ENCODE assay signal across 8 cellular contexts in the genomic region with DNA sequence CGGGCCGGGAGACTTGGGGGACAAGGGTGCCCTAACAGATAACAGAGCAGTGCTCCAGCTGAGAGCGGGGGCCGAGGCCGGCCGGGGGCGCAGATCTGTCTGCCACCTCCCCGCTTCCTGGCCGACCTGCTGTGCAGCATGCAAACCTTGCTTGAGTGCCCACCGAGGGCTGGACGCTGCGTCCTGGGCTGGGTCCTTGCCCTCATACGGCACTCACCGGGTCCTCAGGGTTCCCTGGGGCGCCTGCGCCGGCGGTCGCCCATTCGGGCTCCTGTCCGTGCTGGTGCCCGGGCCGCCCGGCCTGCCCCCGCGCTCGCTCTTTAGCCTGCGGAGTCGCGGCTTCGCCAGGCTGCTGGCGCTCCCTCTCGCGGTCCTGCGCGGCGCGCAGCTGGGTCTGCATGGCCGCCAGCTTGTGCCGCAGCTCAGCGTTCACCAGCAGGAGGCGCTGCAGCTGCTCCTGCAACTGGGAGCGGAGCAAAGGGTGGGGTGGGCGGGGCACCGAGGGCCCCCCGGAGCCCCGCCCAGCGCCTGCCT. TPM values are rescaled to one million over a fixed set of nuclear protein-coding genes. Genes with fewer than 3 reads are reported as not detected.
DNase-seq lines count a peak whose midpoint lies in the region; ATAC-seq and TF ChIP-seq lines count a peak whose summit lies in the region.

No MANE protein-coding gene starts in this region.

- ATAC-seq in GM19438 (IDR thresholded peaks at IDR 0.05; ENCODE audit: low read depth, unreplicated experiment) (peak; percentile 34), Panc1 (peak; percentile 78)
- ATAC-seq in stimulated activated naive CD8-positive, alpha-beta T cell treated with anti-CD3 and anti-CD28 coated beads, Interleukin-15, amount 100 ng/mL, for 72 hours, result peak; percentile 78

- no peaks in the 10 kb centered on the region for H3K27me3 Mint-ChIP-seq in activated T-helper 2 cell treated with anti-CD3 and anti-CD28 coated beads, Interferon-gamma antibody, Interleukin-2, Interleukin-4, amounts not matched to agents 10 μg/mL and 5 μg/mL and 100 μg/mL, durations not matched to agents 14 hours and 24 hours and 36 hours (ENCODE audit: low read depth)
- peaks cover 22% of the 10 kb centered on the region for H3K27me3 Mint-ChIP-seq in neural crest cell (ENCODE audit: low read depth)
- H3K27me3 Mint-ChIP-seq in stimulated activated naive CD8-positive, alpha-beta T cell treated with anti-CD3 and anti-CD28 coated beads, Interleukin-15, amount 100 ng/mL, for 72 hours, result no peaks in the 10 kb centered on the region

- peaks cover 39% of the 10 kb centered on the region for H3K36me3 Mint-ChIP-seq in activated T-helper 2 cell treated with anti-CD3 and anti-CD28 coated beads, Interferon-gamma antibody, Interleukin-2, Interleukin-4, amounts not matched to agents 10 μg/mL and 5 μg/mL and 100 μg/mL, durations not matched to agents 14 hours and 24 hours and 36 hours (ENCODE audit: low read depth)
- peaks cover 6% of the 10 kb centered on the region for H3K36me3 Mint-ChIP-seq in neural crest cell (ENCODE audit: low read depth)

- TF ChIP-seq CTCF in Panc1 (IDR thresholded peaks at IDR 0.05) (peak; percentile 97), fibroblast of the aortic adventitia (IDR thresholded peaks at IDR 0.05; ENCODE audit: insufficient read depth, low read length) (peak; percentile 89), neural crest cell (conservative IDR thresholded peaks at IDR 0.05) (peak; percentile 84)

- CTCF ChIA-PET in Panc1 (lab: Charles Lee), result interaction anchor here (0.5 to 1.3 kb wide), 5 partner anchors 10 to 77 kb away, joined by 4 to 9 read pairs (median 6); no protein-coding TSS in a partner anchor

- H3K4me1 ChIP-seq in Panc1 (ENCODE audit: control insufficient read depth, insufficient read depth, low read length), result peaks cover 28% of the 10 kb centered on the region

- H3K36me3 ChIP-seq in Panc1 (ENCODE audit: control insufficient read depth, insufficient read depth, low read length), result peaks cover 2% of the 10 kb centered on the region

- no TSS peak for BruUV-seq in Panc1 (replicated peaks; lab: Mats Ljungman, UMichigan)

- peak overlapping the region; percentile 63 for H3K4me3 Mint-ChIP-seq in activated T-helper 2 cell treated with anti-CD3 and anti-CD28 coated beads, Interferon-gamma antibody, Interleukin-2, Interleukin-4, amounts not matched to agents 10 μg/mL and 5 μg/mL and 100 μg/mL, durations not matched to agents 14 hours and 24 hours and 36 hours (ENCODE audit: low read depth)
- peak overlapping the region; percentile 56 for H3K4me3 Mint-ChIP-seq in neural crest cell
- H3K4me3 Mint-ChIP-seq in stimulated activated naive CD8-positive, alpha-beta T cell treated with anti-CD3 and anti-CD28 coated beads, Interleukin-15, amount 100 ng/mL, for 72 hours, result peak overlapping the region; percentile 69 to 89

- no peaks in the 10 kb centered on the region for H3K9me3 ChIP-seq in Panc1 (ENCODE audit: control insufficient read depth, insufficient read depth, low read depth, low read length)

- in situ Hi-C loops in Panc1 (cut with HindIII; ENCODE audit: low pct_unique_long_range_greater_than_20kb, low sequenced_read_pairs), result no loop called here

- H3K4me1 Mint-ChIP-seq in activated T-helper 2 cell treated with anti-CD3 and anti-CD28 coated beads, Interferon-gamma antibody, Interleukin-2, Interleukin-4, amounts not matched to agents 10 μg/mL and 5 μg/mL and 100 μg/mL, durations not matched to agents 14 hours and 24 hours and 36 hours (ENCODE audit: low read depth), result peaks cover 22% of the 10 kb centered on the region
- H3K4me1 Mint-ChIP-seq in neural crest cell, result peaks cover 27% of the 10 kb centered on the region
- H3K4me1 Mint-ChIP-seq in stimulated activated naive CD8-positive, alpha-beta T cell treated with anti-CD3 and anti-CD28 coated beads, Interleukin-15, amount 100 ng/mL, for 72 hours, result peaks cover 77% of the 10 kb centered on the region

- H3K27ac Mint-ChIP-seq in activated T-helper 2 cell treated with anti-CD3 and anti-CD28 coated beads, Interferon-gamma antibody, Interleukin-2, Interleukin-4, amounts not matched to agents 10 μg/mL and 5 μg/mL and 100 μg/mL, durations not matched to agents 14 hours and 24 hours and 36 hours, result no peak overlapping the region
- no peak overlapping the region for H3K27ac Mint-ChIP-seq in neural crest cell (ENCODE audit: unreplicated experiment)
- H3K27ac Mint-ChIP-seq in stimulated activated naive CD8-positive, alpha-beta T cell treated with anti-CD3 and anti-CD28 coated beads, Interleukin-15, amount 100 ng/mL, for 72 hours, result no peak overlapping the region

- peak overlapping the region; percentile 57 for H3K27ac ChIP-seq in Panc1 (ENCODE audit: low read length)

- POLR2A ChIA-PET in Panc1 (lab: Charles Lee), result interaction anchor here (0.5 kb wide), 1 partner anchor 71 kb away, joined by 3 read pairs; no protein-coding TSS in a partner anchor

- intact Hi-C loops in Panc1 (cut with micrococcal nuclease; ENCODE audit: unreplicated experiment), result no loop called here
- intact Hi-C loops in activated T-helper 2 cell treated with anti-CD3 and anti-CD28 coated beads, Interferon-gamma antibody, Interleukin-2, Interleukin-4, amounts not matched to agents 10 μg/mL and 5 μg/mL and 100 μg/mL, durations not matched to agents 14 hours and 24 hours and 36 hours (cut with micrococcal nuclease), result loop anchor here (1.0 to 10.0 kb wide), 3 partner anchors 36 to 396 kb away; a partner anchor contains a TSS

- H3K27me3 ChIP-seq in Panc1 (ENCODE audit: control insufficient read depth, insufficient read depth, low read length), result no peaks in the 10 kb centered on the region

- H3K9me3 Mint-ChIP-seq in activated T-helper 2 cell treated with anti-CD3 and anti-CD28 coated beads, Interferon-gamma antibody, Interleukin-2, Interleukin-4, amounts not matched to agents 10 μg/mL and 5 μg/mL and 100 μg/mL, durations not matched to agents 14 hours and 24 hours and 36 hours, result no peaks in the 10 kb centered on the region
- no peaks in the 10 kb centered on the region for H3K9me3 Mint-ChIP-seq in neural crest cell
- no peaks in the 10 kb centered on the region for H3K9me3 Mint-ChIP-seq in stimulated activated naive CD8-positive, alpha-beta T cell treated with anti-CD3 and anti-CD28 coated beads, Interleukin-15, amount 100 ng/mL, for 72 hours

- peak; percentile 90 for DNase-seq in COLO668 (lab: John Stamatoyannopoulos, UW; ENCODE audit: unreplicated experiment)
- DNase-seq in HPDE6-E6E7 (ENCODE audit: extremely low spot score), result peak; percentile 89
- no peak for DNase-seq in Panc1 (ENCODE audit: low read depth, low spot score)
- DNase-seq in activated T-helper 2 cell treated with anti-CD3 and anti-CD28 coated beads, Interferon-gamma antibody, Interleukin-2, Interleukin-4, amounts not matched to agents 10 μg/mL and 5 μg/mL and 100 μg/mL, durations not matched to agents 14 hours and 24 hours and 36 hours (ENCODE audit: low spot score), result peak; percentile 91
- peak; percentile 96 for DNase-seq in fibroblast of the aortic adventitia (ENCODE audit: low read depth)
- DNase-seq in neural crest cell (ENCODE audit: low read depth, low spot score), result peak; percentile 97
- DNase-seq in stimulated activated naive CD8-positive, alpha-beta T cell treated with anti-CD3 and anti-CD28 coated beads, Interleukin-15, amount 100 ng/mL, for 72 hours, result peak; percentile 95 to 96

- H3K4me3 ChIP-seq in Panc1 (ENCODE audit: low read depth in 2 of 2, low read length in 2 of 2) (peak overlapping the region; percentile 37 to 53), fibroblast of the aortic adventitia (ENCODE audit: low read depth, low read length) (peak overlapping the region; percentile 65)

RNA-seq across cellular contexts. Expression of a gene that starts 1.0 kb away (rescaled TPM):
- 20.8 TPM for total RNA-seq in Panc1 (2021; ENCODE audit: unreplicated experiment)
- 25.5 TPM for polyA plus RNA-seq in Panc1 (2012; ENCODE audit: insufficient read length)
- total RNA-seq in activated T-helper 2 cell treated with anti-CD3 and anti-CD28 coated beads, Interferon-gamma antibody, Interleukin-2, Interleukin-4, amounts not matched to agents 10 μg/mL and 5 μg/mL and 100 μg/mL, durations not matched to agents 14 hours and 24 hours and 36 hours, result 8.2 and 8.9 TPM in 2 replicates
- 9.7 and 10.7 TPM in 2 replicates for total RNA-seq in fibroblast of the aortic adventitia (ENCODE audit: low replicate concordance)
- total RNA-seq in neural crest cell, result 1.2 and 1.8 TPM in 2 replicates

RNA-seq across cellular contexts. Expression of a gene that starts 3.1 kb away (rescaled TPM):
- 6.6 TPM for total RNA-seq in Panc1 (2021; ENCODE audit: unreplicated experiment)
- 6.0 TPM for polyA plus RNA-seq in Panc1 (2012; ENCODE audit: insufficient read length)
- total RNA-seq in activated T-helper 2 cell treated with anti-CD3 and anti-CD28 coated beads, Interferon-gamma antibody, Interleukin-2, Interleukin-4, amounts not matched to agents 10 μg/mL and 5 μg/mL and 100 μg/mL, durations not matched to agents 14 hours and 24 hours and 36 hours, result 3.3 and 3.4 TPM in 2 replicates
- 0.90 and 1.3 TPM in 2 replicates for total RNA-seq in fibroblast of the aortic adventitia (ENCODE audit: low replicate concordance)
- total RNA-seq in neural crest cell, result 0.42 and 1.1 TPM in 2 replicates

RNA-seq across cellular contexts. Expression of a gene that starts 20.0 kb away (rescaled TPM):
- total RNA-seq in Panc1 (2021; ENCODE audit: unreplicated experiment), result 23.3 TPM
- polyA plus RNA-seq in Panc1 (2012; ENCODE audit: insufficient read length), result 28.9 TPM
- total RNA-seq in activated T-helper 2 cell treated with anti-CD3 and anti-CD28 coated beads, Interferon-gamma antibody, Interleukin-2, Interleukin-4, amounts not matched to agents 10 μg/mL and 5 μg/mL and 100 μg/mL, durations not matched to agents 14 hours and 24 hours and 36 hours, result 2.3 and 2.4 TPM in 2 replicates
- 3.0 and 9.3 TPM in 2 replicates for total RNA-seq in fibroblast of the aortic adventitia (ENCODE audit: low replicate concordance)
- 13.9 and 15.5 TPM in 2 replicates for total RNA-seq in neural crest cell

RNA-seq across cellular contexts. Expression of a gene that starts 36.0 kb away (rescaled TPM):
- total RNA-seq in Panc1 (2021; ENCODE audit: unreplicated experiment), result 296 TPM
- polyA plus RNA-seq in Panc1 (2012; ENCODE audit: insufficient read length), result 473 TPM
- 435 and 439 TPM in 2 replicates for total RNA-seq in activated T-helper 2 cell treated with anti-CD3 and anti-CD28 coated beads, Interferon-gamma antibody, Interleukin-2, Interleukin-4, amounts not matched to agents 10 μg/mL and 5 μg/mL and 100 μg/mL, durations not matched to agents 14 hours and 24 hours and 36 hours
- 59.7 and 138 TPM in 2 replicates for total RNA-seq in fibroblast of the aortic adventitia (ENCODE audit: low replicate concordance)
- 449 and 459 TPM in 2 replicates for total RNA-seq in neural crest cell
